ENCODE assay signal across 15 cellular contexts in the genomic region with DNA sequence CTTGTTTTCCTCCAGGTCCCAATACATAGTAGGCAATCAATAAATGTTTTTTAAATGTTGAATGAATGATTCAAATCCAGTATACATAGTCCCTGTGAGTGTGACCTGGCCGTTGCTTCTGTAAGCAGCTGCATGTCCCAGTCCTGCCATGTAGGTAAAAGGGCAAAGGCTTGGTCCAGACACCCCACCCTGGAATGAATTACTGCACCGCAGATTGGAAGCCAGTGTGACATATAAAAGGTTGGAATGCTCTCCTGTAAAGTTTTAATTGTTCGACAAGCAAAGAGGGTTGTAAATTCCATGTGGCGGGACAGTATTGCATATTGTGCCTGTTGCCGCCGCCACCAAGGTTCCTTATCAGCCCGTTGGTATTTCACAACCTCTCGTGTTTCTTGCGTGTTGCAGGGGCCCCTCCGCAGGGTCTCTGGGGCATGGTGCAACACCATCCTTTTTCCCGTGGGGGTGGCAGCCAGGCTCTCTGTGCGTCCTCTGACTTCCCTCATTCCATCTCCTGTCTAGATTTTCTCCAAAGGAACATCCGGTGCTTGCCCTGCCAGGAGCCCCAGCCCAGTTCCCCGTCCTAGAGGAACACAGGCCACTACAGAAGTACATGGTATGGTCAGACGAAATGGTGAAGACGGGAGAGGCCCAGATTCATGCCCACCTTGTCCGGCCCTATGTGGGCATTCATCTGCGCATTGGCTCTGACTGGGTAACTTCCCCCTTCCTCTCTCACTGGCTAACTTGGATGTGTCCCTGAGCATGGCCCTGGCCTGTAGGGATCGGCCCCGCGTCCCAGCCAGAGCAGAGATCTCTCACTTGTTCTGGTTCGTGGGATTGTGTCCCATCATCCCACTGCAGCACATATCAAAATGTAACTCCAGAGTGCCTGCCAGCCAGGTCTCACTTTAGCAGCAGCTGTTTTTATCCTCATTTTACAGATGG. TPM values are rescaled to one million over a fixed set of nuclear protein-coding genes. Genes with fewer than 3 reads are reported as not detected.
DNase-seq lines count a peak whose midpoint lies in the region; ATAC-seq and TF ChIP-seq lines count a peak whose summit lies in the region.
"Had no signal": no experiment of that assay in that cellular context is flagged by ENCODE, and none has a peak within 500 bp of the region (broad histone marks: within the 10 kb centered on the region; RNA-seq: fewer than 3 reads in every experiment).

No MANE protein-coding gene starts in this region.

- no peaks in the 10 kb centered on the region for H3K4me1 ChIP-seq in gastroesophageal sphincter

- TF ChIP-seq EP300 in gastroesophageal sphincter (IDR thresholded peaks at IDR 0.05) = no peak

- H3K27me3 ChIP-seq in gastroesophageal sphincter = no peaks in the 10 kb centered on the region

- 88 to 94% methylated on average over 11 to 17 of the region's 22 CpGs for WGBS in gastroesophageal sphincter (ENCODE audit: low coverage in 1 of 2), 2 donors

- no peaks in the 10 kb centered on the region for H3K9me3 ChIP-seq in gastroesophageal sphincter

- H3K27ac ChIP-seq in gastroesophageal sphincter (no peak overlapping the region), coronary artery (no peak overlapping the region)

- DNase-seq in EH (ENCODE audit: low read depth) (peak; percentile 36), NOMO-1 treated with dmso at 0.1 percent for 144 hours (lab: John Stamatoyannopoulos, UW; ENCODE audit: unreplicated experiment) (peak; percentile 85), posterior vena cava (ENCODE audit: low spot score) (peak; percentile 53), GOT3 (lab: John Stamatoyannopoulos, UW) (no peak), coronary artery (ENCODE audit: low spot score) (no peak), superior temporal gyrus (ENCODE audit: extremely low spot score) (no peak)
- DNase-seq: activated T-cell treated with anti-CD3 and anti-CD28 coated beads, Interleukin-2, amount 50 U/mL, for 1 hour; CD8-positive, alpha-beta memory T cell; cerebellar nuclear complex; foreskin fibroblast; NCI-H1417 treated with DMSO at 0.1 percent for 48 hours; stimulated activated CD8-positive, alpha-beta memory T cell treated with anti-CD3 and anti-CD28 coated beads, Interleukin-4, amount 100 ng/mL, for 48 hours; T-helper 9 cell had no signal

- TF ChIP-seq CTCF in gastroesophageal sphincter (IDR thresholded peaks at IDR 0.05) (no peak), coronary artery (IDR thresholded peaks at IDR 0.05) (no peak)

- H3K4me3 ChIP-seq in gastroesophageal sphincter = no peak overlapping the region
- H3K4me3 ChIP-seq in coronary artery = no peak overlapping the region

- TF ChIP-seq POLR2A in gastroesophageal sphincter (IDR thresholded peaks at IDR 0.05) = no peak

- peaks cover 0 to 96% of the 10 kb centered on the region in 2 donors for H3K36me3 ChIP-seq in gastroesophageal sphincter

- intact Hi-C loops in posterior vena cava (cut with DNase I) = no loop called here

- ATAC-seq in gastroesophageal sphincter (peak; percentile 34), GM21367 (IDR thresholded peaks at IDR 0.05; ENCODE audit: unreplicated experiment) (no peak)

RNA-seq across cellular contexts. Expression of gene POFUT1, which starts 20.3 kb away (rescaled TPM):
- 10 to 100 TPM; 28.8 to 42.4 (median 33.5) TPM for total RNA-seq in gastroesophageal sphincter
- total RNA-seq in posterior vena cava = 10 to 100 TPM; 34.6 to 36.4 TPM

RNA-seq across cellular contexts. Expression of gene PLAGL2, which starts 20.5 kb away (rescaled TPM):
- total RNA-seq in gastroesophageal sphincter (10 to 100 TPM in 1 of 4 donors, 1 to 10 TPM in 3; 5.8 to 11.0 (median 6.1) TPM), posterior vena cava (1 to 10 TPM; 4.8 to 5.6 TPM)

RNA-seq across cellular contexts. Expression of gene KIF3B, which starts 49.4 kb away (rescaled TPM):
- total RNA-seq in gastroesophageal sphincter (10 to 100 TPM; 21.4 to 29.0 (median 24.4) TPM), posterior vena cava (10 to 100 TPM; 26.2 to 28.8 TPM)

Comparison
In these comparisons a context has a peak if more than half of its experiments do, and no peak if none do; other contexts are left out.
1. DNase-seq: peak in EH (single experiment), NOMO-1 treated with dmso at 0.1 percent for 144 hours (single experiment) and posterior vena cava (single experiment); none in GOT3 (single experiment), coronary artery (single experiment) and superior temporal gyrus (single experiment).